Comparison of ENCODE assay signal across 36 cellular contexts in genomic region chr6:137915778-137916177, GRCh38. TPM values are rescaled to one million over a fixed set of nuclear protein-coding genes. Genes with fewer than 3 reads are reported as not detected.
DNase-seq lines count a peak whose midpoint lies in the region; ATAC-seq, FAIRE-seq and TF ChIP-seq lines count a peak whose summit lies in the region.
"Had no signal": no experiment of that assay in that cellular context is flagged by ENCODE, and none has a peak within 500 bp of the region (broad histone marks: within the 10 kb centered on the region; RNA-seq: fewer than 3 reads in every experiment).

No MANE protein-coding gene starts in this region.

- no peak overlapping the region for H3K4me3 ChIP-seq in CD8-positive, alpha-beta memory T cell (ENCODE audit: low read length)
- no peak overlapping the region for H3K4me3 ChIP-seq in Panc1 (ENCODE audit: low read depth in 2 of 2, low read length in 2 of 2)
- H3K4me3 ChIP-seq in K562 = no peak overlapping the region
- no peak overlapping the region for H3K4me3 ChIP-seq in endodermal cell (ENCODE audit: low read length)
- H3K4me3 ChIP-seq: A549; BLaER1; BLaER1 treated with 17β-estradiol and CSF1 and Interleukin-3, amounts not matched to agents 10 nM and 100 nM had no signal

- TF ChIP-seq EP300 in K562 (IDR thresholded peaks at IDR 0.05; ENCODE audit: low read length) = no peak

- no peaks in the 10 kb centered on the region for H3K4me1 Mint-ChIP-seq in CD8-positive, alpha-beta memory T cell
- no peaks in the 10 kb centered on the region for H3K4me1 Mint-ChIP-seq in endodermal cell
- H3K4me1 Mint-ChIP-seq: CD4-positive, alpha-beta memory T cell had no signal

- no peaks in the 10 kb centered on the region for H3K27me3 ChIP-seq in CD8-positive, alpha-beta memory T cell (ENCODE audit: insufficient read depth, low read length, poor library complexity, severe bottlenecking)
- 0 out of 2 replicates have a peak, but pooled peaks cover 3% of the 10 kb centered on the region for H3K27me3 ChIP-seq in Panc1 (ENCODE audit: control insufficient read depth, insufficient read depth, low read length)
- no peaks in the 10 kb centered on the region for H3K27me3 ChIP-seq in K562 (ENCODE audit: control insufficient read depth in 2 of 2, insufficient read depth in 2 of 2, low read length in 2 of 2)
- no peaks in the 10 kb centered on the region for H3K27me3 ChIP-seq in endodermal cell (ENCODE audit: control insufficient read depth, insufficient read depth, low read length, poor library complexity, severe bottlenecking)
- H3K27me3 ChIP-seq: BE2C; BLaER1; BLaER1 treated with 17β-estradiol and CSF1 and Interleukin-3, amounts not matched to agents 10 nM and 100 nM had no signal

- CTCF ChIA-PET in CD8-positive, alpha-beta memory T cell (lab: Charles Lee) = no interaction called here
- CTCF ChIA-PET in Panc1 (lab: Charles Lee) = no interaction called here
- CTCF ChIA-PET in K562 (lab: Yijun Ruan, JAX; ENCODE audit: low intra/inter-chr PET ratio) = no interaction called here
- CTCF ChIA-PET in HEK293T (lab: Yijun Ruan, JAX) = no interaction called here

- intact Hi-C loops in Panc1 (cut with micrococcal nuclease; ENCODE audit: unreplicated experiment) = no loop called here
- intact Hi-C loops in K562 (cut with micrococcal nuclease) = no loop called here

- H3K36me3 ChIP-seq in CD8-positive, alpha-beta memory T cell (ENCODE audit: insufficient read depth, low read length) = no peaks in the 10 kb centered on the region
- no peaks in the 10 kb centered on the region for H3K36me3 ChIP-seq in Panc1 (ENCODE audit: control insufficient read depth, insufficient read depth, low read length)
- no peaks in the 10 kb centered on the region; the same call in 2 of the 3 replicates for H3K36me3 ChIP-seq in K562 (ENCODE audit: control insufficient read depth, insufficient read depth, low read length)
- no peaks in the 10 kb centered on the region for H3K36me3 ChIP-seq in endodermal cell (ENCODE audit: control insufficient read depth, insufficient read depth, low read length)
- H3K36me3 ChIP-seq: BE2C; BLaER1; BLaER1 treated with 17β-estradiol and CSF1 and Interleukin-3, amounts not matched to agents 10 nM and 100 nM had no signal

- no peak for ATAC-seq in Panc1
- no peak for ATAC-seq in K562
- ATAC-seq in HG02840 (IDR thresholded peaks at IDR 0.05; ENCODE audit: low FRiP score, unreplicated experiment) = no peak
- ATAC-seq in HG03469 (IDR thresholded peaks at IDR 0.05; ENCODE audit: unreplicated experiment) = no peak
- ATAC-seq: A549; CD8-positive, alpha-beta T cell had no signal

- 19% methylated on average over 4 of the region's 4 CpGs for WGBS in K562 (ENCODE audit: insufficient coverage, low coverage, missing lambda C conversion rate)
- WGBS in endodermal cell (ENCODE audit: insufficient coverage in 1 of 2, insufficient read length in 1 of 2), 2 experiments = 74 to 100% methylated on average over 1 to 4 of the region's 4 CpGs

- no peaks in the 10 kb centered on the region for H3K9me3 ChIP-seq in CD8-positive, alpha-beta memory T cell (ENCODE audit: low read length)
- H3K9me3 ChIP-seq in Panc1 (ENCODE audit: control insufficient read depth, insufficient read depth, low read depth, low read length) (peaks cover 3% of the 10 kb centered on the region; the same call in 1 of the 2 replicates), K562 (replicated peaks; ENCODE audit: control insufficient read depth, insufficient read depth, low read depth, low read length) (peaks cover 4% of the 10 kb centered on the region), endodermal cell (ENCODE audit: control insufficient read depth, low read length) (peaks cover 13% of the 10 kb centered on the region)
- H3K9me3 ChIP-seq: BE2C had no signal

- H3K9ac ChIP-seq in K562 (ENCODE audit: insufficient read depth in 1 of 2, low read depth in 2 of 2, low read length in 2 of 2) (no peak overlapping the region), endodermal cell (ENCODE audit: extremely low read depth, low read length, poor library complexity, severe bottlenecking) (no peak overlapping the region)
- H3K9ac ChIP-seq: BLaER1 had no signal

- POLR2A ChIA-PET in CD8-positive, alpha-beta memory T cell (lab: Charles Lee) = no interaction called here
- POLR2A ChIA-PET in Panc1 (lab: Charles Lee) (no interaction called here), K562 (lab: Yijun Ruan, JAX) (interaction anchor here (0.6 kb wide), 2 partner anchors 12 to 16 kb away, joined by 3 read pairs; no protein-coding TSS in a partner anchor), HEK293T (lab: Yijun Ruan, JAX) (no interaction called here)

- H3K4me1 ChIP-seq in CD8-positive, alpha-beta memory T cell (ENCODE audit: insufficient read depth, low read length) = peaks cover 7% of the 10 kb centered on the region
- no peaks in the 10 kb centered on the region for H3K4me1 ChIP-seq in Panc1 (ENCODE audit: control insufficient read depth, insufficient read depth, low read length)
- peaks cover 14 to 62% of the 10 kb centered on the region in 2 experiments for H3K4me1 ChIP-seq in K562 (replicated peaks in 1 of 2; ENCODE audit: control insufficient read depth in 2 of 2, insufficient read depth in 2 of 2, low read length in 2 of 2)
- H3K4me1 ChIP-seq in endodermal cell (ENCODE audit: control insufficient read depth, insufficient read depth, low read length) = no peaks in the 10 kb centered on the region
- H3K4me1 ChIP-seq: A549, BE2C, Caco-2 had no signal

- no peak for FAIRE-seq in K562 (lab: Jason Lieb, UNC)
- FAIRE-seq: A204.1, A549, D721Med had no signal

- TF ChIP-seq RAD21 in K562 (CRISPR knock-in tag; conservative IDR thresholded peaks at IDR 0.05 in 1 of 2, IDR thresholded peaks at IDR 0.05 in 1 of 2) = no peak

- TF ChIP-seq CTCF in Panc1 (IDR thresholded peaks at IDR 0.05) (0 out of 2 replicates have a peak, but pooled peaks have one; percentile 8), K562 (IDR thresholded peaks at IDR 0.05 in 2 of 3, conservative IDR thresholded peaks at IDR 0.05 in 1 of 3; ENCODE audit: insufficient read depth in 2 of 3, low read depth in 1 of 3, low read length in 3 of 3) (0 out of 6 replicates have a peak, but pooled peaks of 1 of the 3 experiments have one; percentile 2), endodermal cell (conservative IDR thresholded peaks at IDR 0.05) (peak; percentile 13)

- H3K9me3 Mint-ChIP-seq in CD8-positive, alpha-beta memory T cell = peaks cover 0 to 6% (median 4%) of the 10 kb centered on the region in 5 donors
- peaks cover 11% of the 10 kb centered on the region for H3K9me3 Mint-ChIP-seq in endodermal cell

- TF ChIP-seq POLR2A in K562 (conservative IDR thresholded peaks at IDR 0.05) = no peak

- H3K36me3 Mint-ChIP-seq in CD8-positive, alpha-beta memory T cell = peaks cover 0 to 11% (median 2%) of the 10 kb centered on the region in 3 donors
- no peaks in the 10 kb centered on the region for H3K36me3 Mint-ChIP-seq in endodermal cell (ENCODE audit: low read depth)
- H3K36me3 Mint-ChIP-seq: CD4-positive, alpha-beta memory T cell; CD8-positive, alpha-beta T cell had no signal

- peaks cover 3 to 5% of the 10 kb centered on the region in 2 donors for H3K27me3 Mint-ChIP-seq in CD8-positive, alpha-beta memory T cell
- no peaks in the 10 kb centered on the region for H3K27me3 Mint-ChIP-seq in endodermal cell (ENCODE audit: insufficient read depth)
- H3K27me3 Mint-ChIP-seq: B cell; CD4-positive, alpha-beta T cell had no signal

- in situ Hi-C loops in Panc1 (cut with HindIII; ENCODE audit: low pct_unique_long_range_greater_than_20kb, low sequenced_read_pairs) (no loop called here), K562 (cut with MboI) (no loop called here)

- no TSS peak for BruUV-seq in Panc1 (replicated peaks; lab: Mats Ljungman, UMichigan)
- no TSS peak for BruUV-seq in K562 (replicated peaks; lab: Mats Ljungman, UMichigan)

- H3K27ac Mint-ChIP-seq in CD8-positive, alpha-beta memory T cell = no peak overlapping the region
- H3K27ac Mint-ChIP-seq in endodermal cell = no peak overlapping the region
- H3K27ac Mint-ChIP-seq: B cell; CD4-positive, alpha-beta memory T cell; CD4-positive, alpha-beta T cell; CD4-positive, CD25-positive, alpha-beta regulatory T cell; CD8-positive, alpha-beta T cell had no signal

- no peaks in the 10 kb centered on the region for H4K20me1 ChIP-seq in K562 (replicated peaks; ENCODE audit: control insufficient read depth, insufficient read depth, low read length)
- H4K20me1 ChIP-seq: BLaER1; BLaER1 treated with 17β-estradiol and CSF1 and Interleukin-3, amounts not matched to agents 10 nM and 100 nM had no signal

- H3K79me2 ChIP-seq in K562 (ENCODE audit: control insufficient read depth, insufficient read depth, low read length) = no peaks in the 10 kb centered on the region

- H2AFZ ChIP-seq in K562 (ENCODE audit: low read depth, low read length) = no peak overlapping the region

- H3K9me1 ChIP-seq in K562 (ENCODE audit: control insufficient read depth, insufficient read depth, low read length) = no peaks in the 10 kb centered on the region

- no peak overlapping the region for H3K4me2 ChIP-seq in K562 (ENCODE audit: insufficient read depth, low read length)
- H3K4me2 ChIP-seq: A549 had no signal

- H3K27ac ChIP-seq in CD8-positive, alpha-beta memory T cell (ENCODE audit: low read depth, low read length) = peak overlapping the region; percentile 19
- H3K27ac ChIP-seq in Panc1 (ENCODE audit: low read length) = no peak overlapping the region
- H3K27ac ChIP-seq in K562 (ENCODE audit: extremely low read depth, low read depth, low read length) = no peak overlapping the region
- no peak overlapping the region for H3K27ac ChIP-seq in endodermal cell (ENCODE audit: low read depth, low read length)
- H3K27ac ChIP-seq: 22Rv1, A549, BLaER1, C4-2B had no signal

- DNase-seq in CD8-positive, alpha-beta memory T cell = no peak
- DNase-seq in Panc1 (ENCODE audit: low read depth, low spot score) (no peak), K562 (ENCODE audit: extremely low read depth in 1 of 4, low spot score in 3 of 4) (no peak), endodermal cell (no peak), T1000 (lab: John Stamatoyannopoulos, UW) (no peak), HEK293T (ENCODE audit: extremely low spot score) (no peak)
- DNase-seq: 8988T; ACHN; AML-193; BE2C; C1 segment of cervical spinal cord; Caco-2; Calu3; CD4-positive, alpha-beta memory T cell; CD4-positive, alpha-beta T cell; CD4-positive, CD25-positive, alpha-beta regulatory T cell; CD8-positive, alpha-beta T cell; COR-L47; DMS 273 treated with DMSO at 0.1 percent for 48 hours; DMS153; DMS53; DMS79; DMS79 treated with DMSO at 0.1 percent for 48 hours; DND-41; EL had no signal

- no peak overlapping the region for H3K4me3 Mint-ChIP-seq in CD8-positive, alpha-beta memory T cell
- H3K4me3 Mint-ChIP-seq in endodermal cell = no peak overlapping the region
- H3K4me3 Mint-ChIP-seq: B cell; CD14-positive monocyte; CD4-positive, alpha-beta memory T cell; CD4-positive, alpha-beta T cell; CD4-positive, CD25-positive, alpha-beta regulatory T cell; CD8-positive, alpha-beta T cell had no signal

RNA-seq across cellular contexts. Expression of gene TNFAIP3, which starts 48.7 kb away (rescaled TPM):
- 100 to 1,000 TPM; 267 to 298 TPM for total RNA-seq in CD8-positive, alpha-beta memory T cell
- 127 TPM for polyA plus RNA-seq in CD8-positive, alpha-beta memory T cell
- total RNA-seq in Panc1 (2021; ENCODE audit: unreplicated experiment) (15.0 TPM), K562 (2014; rRNA removed) (5.9 and 6.2 TPM in 2 replicates), K562 (2014; rRNA removed; fragmentation: Illumina TruSeq; extraction: Trizol) (6.5 and 6.9 TPM in 2 replicates), K562 (2015; rRNA removed; fragmentation: Illumina TruSeq; extraction: Trizol) (4.6 TPM in 2 replicates), K562 (2021) (12.5 and 17.0 TPM in 2 replicates), endodermal cell (10 to 100 TPM in 1 of 2 donors, 1 to 10 TPM in 1; 4.4 to 12.3 TPM)
- polyA plus RNA-seq in Panc1 (2012; ENCODE audit: insufficient read length) = 6.2 TPM
- 14.3 and 18.6 TPM in 2 replicates for total RNA-seq in K562 (2011; cell fraction: chromatin; rRNA removed; ENCODE audit: low replicate concordance)
- total RNA-seq in K562 (2011; cell fraction: nucleolus; rRNA removed) = 8.0 and 9.1 TPM in 2 replicates
- total RNA-seq in K562 (2011; cell fraction: nucleoplasm; rRNA removed) = 10.2 and 11.3 TPM in 2 replicates
- polyA plus RNA-seq in K562 (2011; rRNA removed) (6.4 and 11.8 TPM in 2 replicates), K562 (2014; fragmentation: Illumina TruSeq; extraction: Trizol) (9.8 and 11.5 TPM in 2 replicates), K562 (2014; fragmentation: Nextera tagmentation; extraction: Ambion mirVana) (1 to 10 TPM in 1 of 2 experiments, under 1 TPM in 1; 0.79 to 1.3 TPM), K562 (2014; rRNA removed) (9.2 and 9.5 TPM in 2 replicates)
- polyA plus RNA-seq in K562 (2011; cell fraction: cytosol; rRNA removed) = 2.5 and 5.0 TPM in 2 replicates
- polyA plus RNA-seq in K562 (2011; cell fraction: nucleus; rRNA removed) = 21.1 and 33.6 TPM in 2 replicates
- 5.7 and 26.6 TPM in 2 replicates for polyA plus RNA-seq in K562 (2012)
- polyA minus RNA-seq in K562 (2011; rRNA and poly(A)+ RNA removed) = 5.4 and 11.3 TPM in 2 replicates
- polyA minus RNA-seq in K562 (2011; cell fraction: cytosol; rRNA and poly(A)+ RNA removed) = 2.9 and 4.6 TPM in 2 replicates
- polyA minus RNA-seq in K562 (2011; cell fraction: nucleus; rRNA and poly(A)+ RNA removed) = 6.7 and 20.5 TPM in 2 replicates
- 3.6 TPM for polyA plus RNA-seq in endodermal cell (2013, experiment 1 of 2)
- 4.2 TPM for polyA plus RNA-seq in endodermal cell (2013, experiment 2 of 2)

Comparison
In these comparisons a context has a peak if more than half of its experiments do, and no peak if none do; other contexts are left out.
1. RNA of gene TNFAIP3, which starts 48.7 kb away (total RNA-seq): 267 to 298 TPM in CD8-positive, alpha-beta memory T cell; 15.0 TPM in Panc1 (single experiment), 4.4 to 12.3 TPM in endodermal cell and 4.6 to 18.6 TPM in K562; every median in the first group is over 10 times any median in the second.